8 cellular contexts compared by ENCODE assay signal in genomic region chr12:131454418-131455217, GRCh38.
DNase-seq lines count a peak whose midpoint lies in the region; ATAC-seq and TF ChIP-seq lines count a peak whose summit lies in the region.

No MANE protein-coding gene starts in this region.

- no peak overlapping the region for H3K4me3 ChIP-seq in AG04449 (ENCODE audit: low read depth, low read length)

- DNase-seq in AG04449 (ENCODE audit: low read depth, low spot score) = no peak
- DNase-seq in GM13977 (ENCODE audit: low spot score) = peak; percentile 70
- DNase-seq in NCI-H1092 treated with DMSO at 0.1 percent for 48 hours (lab: John Stamatoyannopoulos, UW) = peak; percentile 13
- DNase-seq in activated T-cell treated with anti-CD3 and anti-CD28 coated beads, Interleukin-2, amount 50 U/mL, for 24 hours = peak; percentile 43
- peak; percentile 94 for DNase-seq in islet precursor cell
- DNase-seq in stimulated activated CD8-positive, alpha-beta memory T cell treated with anti-CD3 and anti-CD28 coated beads, Interleukin-4, amount 100 ng/mL, for 24 hours (ENCODE audit: low read depth) = peak; percentile 27
- DNase-seq in NCI-H128 (lab: John Stamatoyannopoulos, UW; ENCODE audit: unreplicated experiment) = no peak

- peak; percentile 52 for TF ChIP-seq CTCF in AG04449 (IDR thresholded peaks at IDR 0.05; ENCODE audit: insufficient read depth, low read length, missing control alignments)
- TF ChIP-seq CTCF in GM13977 (IDR thresholded peaks at IDR 0.05; ENCODE audit: extremely low read depth, insufficient read depth, missing control alignments) = peak; percentile 50

- peaks cover 38% of the 10 kb centered on the region for H3K27me3 Mint-ChIP-seq in activated T-cell treated with anti-CD3 and anti-CD28 coated beads, Interleukin-2, amount 50 U/mL, for 24 hours

- CTCF ChIA-PET in AG04449 (lab: Yijun Ruan, JAX) = no interaction called here

- H3K4me3 Mint-ChIP-seq in activated T-cell treated with anti-CD3 and anti-CD28 coated beads, Interleukin-2, amount 50 U/mL, for 24 hours = no peak overlapping the region

- POLR2A ChIA-PET in AG04449 (lab: Yijun Ruan, JAX) = no interaction called here

- no peaks in the 10 kb centered on the region for H3K36me3 Mint-ChIP-seq in activated T-cell treated with anti-CD3 and anti-CD28 coated beads, Interleukin-2, amount 50 U/mL, for 24 hours (ENCODE audit: low read depth)

- H3K4me1 Mint-ChIP-seq in activated T-cell treated with anti-CD3 and anti-CD28 coated beads, Interleukin-2, amount 50 U/mL, for 24 hours (ENCODE audit: low read depth) = no peaks in the 10 kb centered on the region

- peaks cover 6% of the 10 kb centered on the region for H3K9me3 Mint-ChIP-seq in activated T-cell treated with anti-CD3 and anti-CD28 coated beads, Interleukin-2, amount 50 U/mL, for 24 hours

- no peak overlapping the region for H3K27ac Mint-ChIP-seq in activated T-cell treated with anti-CD3 and anti-CD28 coated beads, Interleukin-2, amount 50 U/mL, for 24 hours

- in situ Hi-C loops in GM13977 (cut with MboI; ENCODE audit: low pct_unique_long_range_greater_than_20kb, low sequenced_read_pairs, unreplicated experiment) = no loop called here

- ATAC-seq in HG02678 (IDR thresholded peaks at IDR 0.05; ENCODE audit: unreplicated experiment) = peak; percentile 90

Comparison
In these comparisons a context has a peak if more than half of its experiments do, and no peak if none do; other contexts are left out.
1. DNase-seq: peak in GM13977 (single experiment), NCI-H1092 treated with DMSO at 0.1 percent for 48 hours (single experiment), activated T-cell treated with anti-CD3 and anti-CD28 coated beads, Interleukin-2, amount 50 U/mL, for 24 hours (single experiment), islet precursor cell (single experiment) and stimulated activated CD8-positive, alpha-beta memory T cell treated with anti-CD3 and anti-CD28 coated beads, Interleukin-4, amount 100 ng/mL, for 24 hours (single experiment); none in AG04449 (single experiment) and NCI-H128 (single experiment).